In genomic region chr6:35377002-35377401, GRCh38 we compare ENCODE assay signal across 1 cellular context.
TF ChIP-seq lines count a peak whose summit lies in the region.

No MANE protein-coding gene starts in this region.

TF ChIP-seq in HepG2, 621 proteins besides CTCF, POLR2A, EP300 and RAD21 (continued from another document):
- TF ChIP-seq HNF4A (CRISPR knock-in tag; IDR thresholded peaks at IDR 0.05) (0 out of 2 replicates have a peak, but pooled peaks have one; percentile 16), DDIT3 (CRISPR knock-in tag; IDR thresholded peaks at IDR 0.05) (no peak), MTF1 (CRISPR knock-in tag; IDR thresholded peaks at IDR 0.05) (no peak)
TF ChIP-seq in HepG2: peak in this region for 1.
